In genomic region chr21:45228171-45228641, GRCh38 we compare ENCODE assay signal across 9 cellular contexts. TPM values are rescaled to one million over a fixed set of nuclear protein-coding genes. Genes with fewer than 3 reads are reported as not detected.
DNase-seq lines count a peak whose midpoint lies in the region; ATAC-seq and TF ChIP-seq lines count a peak whose summit lies in the region.
"Had no signal": no experiment of that assay in that cellular context is flagged by ENCODE, and none has a peak within 500 bp of the region (broad histone marks: within the 10 kb centered on the region; RNA-seq: fewer than 3 reads in every experiment).

No MANE protein-coding gene starts in this region.

- ATAC-seq in GM19324 (IDR thresholded peaks at IDR 0.05; ENCODE audit: low FRiP score, unreplicated experiment) (no peak), HG02852 (IDR thresholded peaks at IDR 0.05; ENCODE audit: unreplicated experiment) (no peak)

- peak overlapping the region in 1 of 2 donors; percentile 13 for H3K27ac ChIP-seq in coronary artery
- H3K27ac ChIP-seq: KMS-11 had no signal

- TF ChIP-seq CTCF in epithelial cell of proximal tubule (conservative IDR thresholded peaks at IDR 0.05; ENCODE audit: low read depth, low read length) (no peak), coronary artery (IDR thresholded peaks at IDR 0.05) (no peak)

- DNase-seq in HT-29 (ENCODE audit: low spot score): peak; percentile 52
- DNase-seq in activated CD8-positive, alpha-beta memory T cell treated with anti-CD3 and anti-CD28 coated beads for 1 hour (ENCODE audit: extremely low read depth in 1 of 2, low read depth in 1 of 2): peak; percentile 32 to 53
- peak; percentile 70 for DNase-seq in epithelial cell of proximal tubule (ENCODE audit: low read depth)
- DNase-seq in stimulated activated CD4-positive, alpha-beta T cell treated with anti-CD3 and anti-CD28 coated beads, Interleukin-1b, Interleukin-23, amount 100 ng/mL, for 4 hours (ENCODE audit: low read depth in 2 of 2): peak; percentile 31 to 37
- no peak for DNase-seq in coronary artery (ENCODE audit: low spot score)
- no peak for DNase-seq in retina

- H3K4me3 ChIP-seq in epithelial cell of proximal tubule (ENCODE audit: low read depth, low read length) (no peak overlapping the region), coronary artery (no peak overlapping the region)

RNA-seq across cellular contexts. Expression of gene POFUT2, which starts 59.5 kb away (rescaled TPM):
- total RNA-seq in HT-29 (2014; rRNA removed; shearing (Covaris generic)): 19.3 and 21.7 TPM in 2 replicates
- 10.4 and 12.4 TPM in 2 replicates for total RNA-seq in epithelial cell of proximal tubule

Comparison
In these comparisons a context has a peak if more than half of its experiments do, and no peak if none do; other contexts are left out.
1. DNase-seq: peak in HT-29 (single experiment), activated CD8-positive, alpha-beta memory T cell treated with anti-CD3 and anti-CD28 coated beads for 1 hour (2 of 2), epithelial cell of proximal tubule (single experiment) and stimulated activated CD4-positive, alpha-beta T cell treated with anti-CD3 and anti-CD28 coated beads, Interleukin-1b, Interleukin-23, amount 100 ng/mL, for 4 hours (2 of 2); none in coronary artery (single experiment) and retina (single experiment).